ENCODE assay signal across 9 cellular contexts in genomic region chr2:121647396-121647795, GRCh38. TPM values are rescaled to one million over a fixed set of nuclear protein-coding genes. Genes with fewer than 3 reads are reported as not detected.
DNase-seq lines count a peak whose midpoint lies in the region; TF ChIP-seq lines count a peak whose summit lies in the region.
"Had no signal": no experiment of that assay in that cellular context is flagged by ENCODE, and none has a peak within 500 bp of the region (broad histone marks: within the 10 kb centered on the region; RNA-seq: fewer than 3 reads in every experiment).

No MANE protein-coding gene starts in this region.

- H3K4me1 Mint-ChIP-seq in chondrocyte (ENCODE audit: low read depth), result peaks cover 37% of the 10 kb centered on the region
- peaks cover 37% of the 10 kb centered on the region for H3K4me1 Mint-ChIP-seq in nephron

- DNase-seq in chondrocyte (ENCODE audit: low spot score), result no peak
- DNase-seq in OCI-M2 (lab: John Stamatoyannopoulos, UW; ENCODE audit: unreplicated experiment), result no peak
- DNase-seq in HuH-7.5 (ENCODE audit: low spot score), result no peak
- DNase-seq in NCI-H345 (lab: John Stamatoyannopoulos, UW), result no peak
- DNase-seq in COR-L47 (lab: John Stamatoyannopoulos, UW), result no peak
- DNase-seq: H7 had no signal

- H3K4me1 ChIP-seq in BLaER1 (peaks cover 66% of the 10 kb centered on the region), HUES64 (ENCODE audit: insufficient read depth, low read length) (peaks cover 14% of the 10 kb centered on the region)

- H3K9me3 ChIP-seq in BLaER1 (no peaks in the 10 kb centered on the region), HUES64 (ENCODE audit: insufficient read depth, low read depth, low read length) (no peaks in the 10 kb centered on the region)

- H3K36me3 ChIP-seq in BLaER1 (peaks cover 16% of the 10 kb centered on the region), HUES64 (ENCODE audit: insufficient read depth, low read length) (0 out of 2 replicates have a peak, but pooled peaks cover 4% of the 10 kb centered on the region)

- H3K4me3 Mint-ChIP-seq in chondrocyte (ENCODE audit: unreplicated experiment) (peak overlapping the region; percentile 91), nephron (peak overlapping the region; percentile 93 to 99 (median 96))

- H3K36me3 Mint-ChIP-seq in chondrocyte (ENCODE audit: low read depth) (no peaks in the 10 kb centered on the region), nephron (ENCODE audit: low read depth) (peaks cover 3% of the 10 kb centered on the region)

- H3K27me3 ChIP-seq in BLaER1, result no peaks in the 10 kb centered on the region
- H3K27me3 ChIP-seq in HUES64 (ENCODE audit: insufficient read depth, low read length), result no peaks in the 10 kb centered on the region

- H3K9ac ChIP-seq in BLaER1 (peak overlapping the region; percentile 94), HUES64 (ENCODE audit: low read depth, low read length) (no peak overlapping the region)

- H3K27ac Mint-ChIP-seq in chondrocyte (ENCODE audit: unreplicated experiment) (peak overlapping the region; percentile 99), nephron (peak overlapping the region; percentile 85 to 100 (median 99))

- peak overlapping the region; percentile 90 for H3K4me2 ChIP-seq in BLaER1

- peak overlapping the region; percentile 90 for H3K4me3 ChIP-seq in BLaER1
- H3K4me3 ChIP-seq in HUES64 (ENCODE audit: low read length), result peak overlapping the region; percentile 80

- H4K20me1 ChIP-seq in BLaER1, result peaks cover 59% of the 10 kb centered on the region

- H3K27ac ChIP-seq in BLaER1, result no peak overlapping the region
- H3K27ac ChIP-seq in HUES64 (ENCODE audit: low read depth, low read length), result no peak overlapping the region

- WGBS in HUES64, result 93% methylated on average over 1 of the region's 1 CpG

- no peaks in the 10 kb centered on the region for H3K27me3 Mint-ChIP-seq in chondrocyte (ENCODE audit: low read depth)
- no peaks in the 10 kb centered on the region for H3K27me3 Mint-ChIP-seq in nephron (ENCODE audit: low read depth)

- no peak for TF ChIP-seq CTCF in chondrocyte (IDR thresholded peaks at IDR 0.05)
- TF ChIP-seq CTCF in nephron (IDR thresholded peaks at IDR 0.05; ENCODE audit: unreplicated experiment in 3 of 3), result no peak

- H3K9me3 Mint-ChIP-seq in chondrocyte (ENCODE audit: low read depth) (no peaks in the 10 kb centered on the region), nephron (no peaks in the 10 kb centered on the region)

RNA-seq across cellular contexts. Expression of gene CLASP1, which starts 1.9 kb away (rescaled TPM):
- polyA plus RNA-seq in HUES64 (2013, experiment 1 of 2), result 26.7 TPM
- polyA plus RNA-seq in HUES64 (2013, experiment 2 of 2), result 28.1 TPM
- 56.0 to 71.3 TPM (median 57.9 TPM) in 3 replicates for total RNA-seq in chondrocyte
